ENCODE assay signal across 18 cellular contexts in genomic region chr1:112866981-112867380, GRCh38.
DNase-seq lines count a peak whose midpoint lies in the region; ATAC-seq, FAIRE-seq and TF ChIP-seq lines count a peak whose summit lies in the region.
"Had no signal": no experiment of that assay in that cellular context is flagged by ENCODE, and none has a peak within 500 bp of the region (broad histone marks: within the 10 kb centered on the region; RNA-seq: fewer than 3 reads in every experiment).

No MANE protein-coding gene starts in this region.

- TF ChIP-seq CTCF in MCF 10A (IDR thresholded peaks at IDR 0.05; ENCODE audit: unreplicated experiment) (no peak), breast epithelium (IDR thresholded peaks at IDR 0.05) (no peak), mammary epithelial cell (conservative IDR thresholded peaks at IDR 0.05 in 1 of 2, IDR thresholded peaks at IDR 0.05 in 1 of 2; ENCODE audit: extremely low read depth in 1 of 2, insufficient read depth in 1 of 2, low read depth in 1 of 2, low read length in 2 of 2) (no peak), mesothelial cell of epicardium (IDR thresholded peaks at IDR 0.05; ENCODE audit: unreplicated experiment) (no peak)

- H3K4me1 Mint-ChIP-seq in MCF 10A (ENCODE audit: insufficient read depth, unreplicated experiment) (peaks cover 32% of the 10 kb centered on the region), mesothelial cell of epicardium (peaks cover 10% of the 10 kb centered on the region)
- H3K4me1 Mint-ChIP-seq: CD14-positive monocyte had no signal

- H3K9me3 Mint-ChIP-seq in MCF 10A (ENCODE audit: unreplicated experiment) (no peaks in the 10 kb centered on the region), mesothelial cell of epicardium (no peaks in the 10 kb centered on the region)

- dilution Hi-C loops in mammary epithelial cell (cut with HindIII; ENCODE audit: low sequenced_read_pairs) = no loop called here

- ATAC-seq in HG02642 (IDR thresholded peaks at IDR 0.05; ENCODE audit: poor library complexity, unreplicated experiment) (no peak), HG03108 (IDR thresholded peaks at IDR 0.05; ENCODE audit: unreplicated experiment) (no peak)
- ATAC-seq: GM12878 had no signal

- peaks cover 3% of the 10 kb centered on the region for H4K20me1 ChIP-seq in mammary epithelial cell (ENCODE audit: insufficient read depth, low read length)

- CTCF ChIA-PET in MCF 10A (lab: Yijun Ruan, JAX) (interaction anchor here (0.6 to 3.8 kb wide), 6 partner anchors 14 to 176 kb away, joined by 3 to 18 read pairs (median 6); a partner anchor contains a TSS), mammary epithelial cell (lab: Charles Lee; ENCODE audit: low non-redundant PET) (interaction anchor here (0.6 kb wide), 1 partner anchor 58 kb away, joined by 3 read pairs; no protein-coding TSS in a partner anchor)

- H3K9me3 ChIP-seq in breast epithelium (no peaks in the 10 kb centered on the region), mammary epithelial cell (replicated peaks; ENCODE audit: insufficient read depth, low read length) (no peaks in the 10 kb centered on the region)

- H3K4me2 ChIP-seq in mammary epithelial cell (ENCODE audit: insufficient read depth, low read depth, low read length) = no peak overlapping the region

- FAIRE-seq in frontal cortex (lab: Jason Lieb, UNC) = no peak
- FAIRE-seq: GM12878 had no signal

- H3K9ac ChIP-seq in mammary epithelial cell (ENCODE audit: insufficient read depth, low read length) = no peak overlapping the region

- H3K27me3 ChIP-seq in breast epithelium = no peaks in the 10 kb centered on the region
- H3K27me3 ChIP-seq in mammary epithelial cell (ENCODE audit: insufficient read depth, low read length) = no peaks in the 10 kb centered on the region

- POLR2A ChIA-PET in MCF 10A (lab: Yijun Ruan, JAX) = interaction anchor here (0.5 to 1.8 kb wide), 3 partner anchors 16 to 247 kb away, joined by 3 to 7 read pairs (median 4); partner anchors contain the start of genes CAPZA1 and PPM1J

- no peak overlapping the region for H3K4me3 ChIP-seq in breast epithelium
- no peak overlapping the region for H3K4me3 ChIP-seq in mammary epithelial cell (replicated peaks in 1 of 3; ENCODE audit: insufficient read depth in 1 of 3, low read depth in 2 of 3, low read length in 3 of 3)
- H3K4me3 ChIP-seq: GM12878 had no signal

- no peaks in the 10 kb centered on the region for H3K36me3 Mint-ChIP-seq in MCF 10A (ENCODE audit: insufficient read depth, unreplicated experiment)
- H3K36me3 Mint-ChIP-seq in mesothelial cell of epicardium = peaks cover 10% of the 10 kb centered on the region
- H3K36me3 Mint-ChIP-seq: CD14-positive monocyte had no signal

- DNase-seq in MCF 10A (ENCODE audit: unreplicated experiment) (no peak), breast epithelium (ENCODE audit: low spot score in 2 of 2) (no peak), mammary epithelial cell (no peak), mesothelial cell of epicardium (ENCODE audit: low spot score in 2 of 2, unreplicated experiment in 2 of 2) (no peak), H4 (ENCODE audit: low spot score) (no peak), frontal cortex (ENCODE audit: low spot score in 2 of 2) (no peak)
- DNase-seq: 8988T, COR-L47, GOT3, KG1, NCI-H1092 treated with DMSO at 0.1 percent for 48 hours, NCI-H1694, NCI-H69, SHP77 had no signal

- intact Hi-C loops in MCF 10A (cut with micrococcal nuclease) = no loop called here
- intact Hi-C loops in breast epithelium (cut with DNase I; ENCODE audit: low total_unique reads) = no loop called here
- intact Hi-C loops in mammary epithelial cell (cut with micrococcal nuclease) = no loop called here

- no peaks in the 10 kb centered on the region for H3K79me2 ChIP-seq in mammary epithelial cell (ENCODE audit: insufficient read depth, low read length)

- H3K4me1 ChIP-seq in breast epithelium = no peaks in the 10 kb centered on the region
- peaks cover 26% of the 10 kb centered on the region for H3K4me1 ChIP-seq in mammary epithelial cell (ENCODE audit: insufficient read depth, low read length)

- H3K27ac ChIP-seq in breast epithelium (no peak overlapping the region), mammary epithelial cell (ENCODE audit: insufficient read depth, low read depth, low read length) (peak overlapping the region; percentile 68)

- in situ Hi-C loops in mammary epithelial cell (cut with MboI; ENCODE audit: low sequenced_read_pairs in 2 of 2) = no loop called here

- peak overlapping the region; percentile 42 for H2AFZ ChIP-seq in mammary epithelial cell (ENCODE audit: low read depth, low read length)

- 94% methylated on average over 3 of the region's 5 CpGs for WGBS in mammary epithelial cell (ENCODE audit: low coverage, missing lambda C conversion rate)

- H3K27me3 Mint-ChIP-seq in MCF 10A (ENCODE audit: insufficient read depth, unreplicated experiment) (no peaks in the 10 kb centered on the region), mesothelial cell of epicardium (ENCODE audit: low read depth) (no peaks in the 10 kb centered on the region)

- no peak for TF ChIP-seq POLR2A in breast epithelium (IDR thresholded peaks at IDR 0.05)

- BruUV-seq in MCF 10A (replicated peaks; lab: Mats Ljungman, UMichigan) (no TSS peak), mammary epithelial cell (replicated peaks; lab: Mats Ljungman, UMichigan) (no TSS peak)

- H3K27ac Mint-ChIP-seq in MCF 10A (ENCODE audit: low read depth, unreplicated experiment) (peak overlapping the region; percentile 11), mesothelial cell of epicardium (peak overlapping the region; percentile 65)

- H3K4me3 Mint-ChIP-seq in MCF 10A (ENCODE audit: unreplicated experiment) (peak overlapping the region; percentile 2), mesothelial cell of epicardium (no peak overlapping the region)
- H3K4me3 Mint-ChIP-seq: CD14-positive monocyte had no signal

- H3K36me3 ChIP-seq in breast epithelium = no peaks in the 10 kb centered on the region
- no peaks in the 10 kb centered on the region for H3K36me3 ChIP-seq in mammary epithelial cell (ENCODE audit: insufficient read depth, low read length)
